In the genomic region with DNA sequence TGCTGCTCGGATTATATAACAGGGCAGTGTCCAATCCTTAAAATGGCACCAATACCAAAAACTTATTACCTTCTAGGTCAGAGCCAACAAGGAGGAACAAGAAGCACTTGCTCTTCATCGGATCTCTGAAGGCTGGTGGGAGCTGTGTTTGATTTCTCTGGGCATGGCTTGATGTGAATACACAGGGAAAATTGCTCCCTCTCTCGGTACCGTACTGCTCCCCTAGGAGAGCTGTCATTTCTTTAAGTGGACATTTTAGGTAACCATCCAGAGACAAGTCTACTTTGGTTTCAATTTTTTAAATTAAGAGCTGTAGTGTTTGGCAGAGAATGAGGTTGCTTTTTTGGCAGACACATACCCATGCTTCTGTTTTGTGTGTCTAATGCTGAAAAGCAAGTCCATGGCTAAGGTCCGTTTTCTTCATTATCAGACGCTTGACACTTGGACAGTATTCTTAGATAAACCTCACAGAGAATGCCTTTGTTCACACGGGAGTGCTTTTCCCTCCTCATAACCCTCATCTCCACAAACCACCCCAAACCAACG, we compare ENCODE assay signal across 15 cellular contexts.
A peak's percentile ranks its signal among the peaks of the same experiment; 100 is the strongest.
DNase-seq lines count a peak whose midpoint lies in the region; ATAC-seq, FAIRE-seq and TF ChIP-seq lines count a peak whose summit lies in the region.
"Had no signal": no experiment of that assay in that cellular context is flagged by ENCODE, and none has a peak within 500 bp of the region (broad histone marks: within the 10 kb centered on the region; RNA-seq: fewer than 3 reads in every experiment).

No MANE protein-coding gene starts in this region.

- H2BK120ac ChIP-seq in trophoblast cell (ENCODE audit: insufficient read depth, low read length, poor library complexity) = no peak overlapping the region

- intact Hi-C loops in left ventricle myocardium superior (cut with micrococcal nuclease) = no loop called here

- no peak overlapping the region for H3K27ac Mint-ChIP-seq in activated naive CD4-positive, alpha-beta T cell treated with anti-CD3 and anti-CD28 coated beads, Interleukin-2, amount 50 U/mL, for 72 hours
- H3K27ac Mint-ChIP-seq: activated CD8-positive, alpha-beta T cell treated with anti-CD3 and anti-CD28 coated beads, Interleukin-2, amount 10 ng/mL, durations not matched to agents 7 days and 5 days; natural killer cell had no signal

- H4K8ac ChIP-seq in trophoblast cell (ENCODE audit: low read depth, low read length) = no peak overlapping the region

- TF ChIP-seq CTCF in AG10803 (conservative IDR thresholded peaks at IDR 0.05; ENCODE audit: low read length) = peak; percentile 51

- H2BK12ac ChIP-seq in trophoblast cell (ENCODE audit: low read length) = no peak overlapping the region

- peaks cover 2 to 16% of the 10 kb centered on the region in 2 experiments for H3K36me3 ChIP-seq in trophoblast cell (ENCODE audit: control insufficient read depth in 1 of 2, insufficient read depth in 2 of 2, low read length in 2 of 2)
- H3K36me3 ChIP-seq: BLaER1 had no signal

- no CpG with 5 or more reads among the region's 8 CpGs for WGBS in trophoblast cell (ENCODE audit: extremely low coverage, insufficient coverage, insufficient read length)

- H3K4me1 ChIP-seq in trophoblast cell (ENCODE audit: control insufficient read depth in 1 of 2, insufficient read depth in 2 of 2, low read length in 2 of 2) = no peaks in the 10 kb centered on the region
- H3K4me1 ChIP-seq: BLaER1 had no signal

- peaks cover 8 to 12% of the 10 kb centered on the region in 2 donors for H3K36me3 Mint-ChIP-seq in activated naive CD4-positive, alpha-beta T cell treated with anti-CD3 and anti-CD28 coated beads, Interleukin-2, amount 50 U/mL, for 72 hours

- no peak overlapping the region for H3K18ac ChIP-seq in trophoblast cell (ENCODE audit: low read length)

- FAIRE-seq in H54 (lab: Jason Lieb, UNC) = no peak

- peak; percentile 72 for ATAC-seq in left ventricle myocardium superior
- ATAC-seq in HG03342 (IDR thresholded peaks at IDR 0.05; ENCODE audit: unreplicated experiment) = no peak
- ATAC-seq in activated naive CD4-positive, alpha-beta T cell treated with anti-CD3 and anti-CD28 coated beads, Interleukin-2, amount 50 U/mL, for 72 hours = no peak
- ATAC-seq: activated CD8-positive, alpha-beta T cell treated with anti-CD3 and anti-CD28 coated beads, Interleukin-2, amount 10 ng/mL, durations not matched to agents 7 days and 5 days; natural killer cell had no signal

- H3K4me3 ChIP-seq in AG10803 (ENCODE audit: low read length) (no peak overlapping the region), trophoblast cell (ENCODE audit: low read depth, low read length) (no peak overlapping the region)
- H3K4me3 ChIP-seq: BLaER1, lung had no signal

- no peak overlapping the region for H3K27ac ChIP-seq in trophoblast cell (ENCODE audit: low read depth, low read length)
- H3K27ac ChIP-seq: BLaER1, KMS-11 had no signal

- no peaks in the 10 kb centered on the region for H3K79me2 ChIP-seq in trophoblast cell (ENCODE audit: control insufficient read depth, insufficient read depth, low read length, poor library complexity)

- TF ChIP-seq POLR2A in H54 (IDR thresholded peaks at IDR 0.05; ENCODE audit: low read depth, low read length) = no peak

- H4K12ac ChIP-seq in trophoblast cell (ENCODE audit: low read depth, low read length) = no peak overlapping the region

- H3K4me2 ChIP-seq in trophoblast cell (ENCODE audit: low read length) = no peak overlapping the region
- H3K4me2 ChIP-seq: BLaER1, KMS-11 had no signal

- peaks cover 4 to 11% of the 10 kb centered on the region in 2 donors for H3K9me3 Mint-ChIP-seq in activated naive CD4-positive, alpha-beta T cell treated with anti-CD3 and anti-CD28 coated beads, Interleukin-2, amount 50 U/mL, for 72 hours

- H3K79me1 ChIP-seq in trophoblast cell (ENCODE audit: low read length) = no peaks in the 10 kb centered on the region

- no peak overlapping the region for H2AK5ac ChIP-seq in trophoblast cell (ENCODE audit: low read length)

- no peak overlapping the region for H3K9ac ChIP-seq in trophoblast cell (ENCODE audit: low read length)
- H3K9ac ChIP-seq: BLaER1, KMS-11 had no signal

- DNase-seq in AG10803 (ENCODE audit: low read depth) (peak; percentile 30), M059J (ENCODE audit: low read depth) (peak; percentile 29), cerebellum (ENCODE audit: low spot score) (peak; percentile 32), left ventricle myocardium superior (no peak), trophoblast cell (no peak), H54 (ENCODE audit: insufficient read length, low spot score) (no peak)
- no peak for DNase-seq in activated naive CD4-positive, alpha-beta T cell treated with anti-CD3 and anti-CD28 coated beads, Interleukin-2, amount 50 U/mL, for 72 hours (ENCODE audit: low spot score in 2 of 2)
- DNase-seq: activated CD8-positive, alpha-beta T cell treated with anti-CD3 and anti-CD28 coated beads, Interleukin-2, amount 10 ng/mL, durations not matched to agents 7 days and 5 days; natural killer cell; NCI-H1436 treated with DMSO at 0.1 percent for 48 hours; retina had no signal

- no peak overlapping the region for H2AFZ ChIP-seq in trophoblast cell (ENCODE audit: insufficient read depth, low read length, poor library complexity)

- no peak overlapping the region for H3K14ac ChIP-seq in trophoblast cell (ENCODE audit: low read length)

- H3K27me3 ChIP-seq in trophoblast cell (ENCODE audit: insufficient read depth, low read length) = no peaks in the 10 kb centered on the region
- H3K27me3 ChIP-seq: BLaER1 had no signal

- H3K9me3 ChIP-seq in trophoblast cell (ENCODE audit: insufficient read depth, low read depth, low read length) = peaks cover 2% of the 10 kb centered on the region

- no peak overlapping the region for H3K23ac ChIP-seq in trophoblast cell (ENCODE audit: low read length)

- H4K91ac ChIP-seq in trophoblast cell (ENCODE audit: low read depth, low read length) = no peak overlapping the region

- H3K4ac ChIP-seq in trophoblast cell (ENCODE audit: low read depth, low read length) = no peak overlapping the region

- no peak overlapping the region for H2BK5ac ChIP-seq in trophoblast cell (ENCODE audit: low read depth, low read length, poor library complexity)

Comparison
In these comparisons a context has a peak if more than half of its experiments do, and no peak if none do; other contexts are left out.
1. DNase-seq: peak in AG10803 (single experiment), M059J (single experiment) and cerebellum (single experiment); none in left ventricle myocardium superior (single experiment), trophoblast cell (0 of 2), H54 (single experiment) and activated naive CD4-positive, alpha-beta T cell treated with anti-CD3 and anti-CD28 coated beads, Interleukin-2, amount 50 U/mL, for 72 hours (0 of 2).